ENCODE assay signal across 25 cellular contexts in genomic region chr5:117788596-117788995, GRCh38.
A peak's percentile ranks its signal among the peaks of the same experiment; 100 is the strongest.
DNase-seq lines count a peak whose midpoint lies in the region; TF ChIP-seq lines count a peak whose summit lies in the region.
"Had no signal": no experiment of that assay in that cellular context is flagged by ENCODE, and none has a peak within 500 bp of the region (broad histone marks: within the 10 kb centered on the region; RNA-seq: fewer than 3 reads in every experiment).

No MANE protein-coding gene starts in this region.

- H4K20me1 ChIP-seq in OCI-LY3 (ENCODE audit: insufficient read depth, low read length) (no peaks in the 10 kb centered on the region), smooth muscle cell (ENCODE audit: low read depth) (no peaks in the 10 kb centered on the region), OCI-LY7 (ENCODE audit: insufficient read depth, low read length) (no peaks in the 10 kb centered on the region)

- no peak overlapping the region for H3K4me3 ChIP-seq in OCI-LY3 (ENCODE audit: low read length)
- H3K4me3 ChIP-seq in smooth muscle cell = no peak overlapping the region
- H3K4me3 ChIP-seq in OCI-LY7 (ENCODE audit: low read depth, low read length, poor library complexity, severe bottlenecking) = no peak overlapping the region
- H3K4me3 ChIP-seq: cardiac muscle cell, heart left ventricle, spleen, testis, vagina had no signal

- H2AFZ ChIP-seq in OCI-LY3 (ENCODE audit: low read depth, low read length) (no peak overlapping the region), smooth muscle cell (ENCODE audit: low read depth) (peak overlapping the region; percentile 18), OCI-LY7 (ENCODE audit: low read length) (no peak overlapping the region)

- POLR2A ChIA-PET in OCI-LY7 (lab: Charles Lee) = no interaction called here

- H3K9ac ChIP-seq in OCI-LY3 (ENCODE audit: low read length) (no peak overlapping the region), smooth muscle cell (ENCODE audit: low read depth) (no peak overlapping the region)

- intact Hi-C loops in OCI-LY7 (cut with micrococcal nuclease; ENCODE audit: unreplicated experiment) = no loop called here

- no peaks in the 10 kb centered on the region for H3K27me3 ChIP-seq in OCI-LY3 (ENCODE audit: low read depth, low read length)
- H3K27me3 ChIP-seq in smooth muscle cell (ENCODE audit: low read depth) = no peaks in the 10 kb centered on the region
- H3K27me3 ChIP-seq: cardiac muscle cell, heart left ventricle, spleen, testis, vagina had no signal

- H3F3A ChIP-seq in smooth muscle cell (ENCODE audit: low read depth) = no peaks in the 10 kb centered on the region

- peak; percentile 39 for DNase-seq in HCEC 1CT
- peak; percentile 41 for DNase-seq in foreskin melanocyte
- DNase-seq in smooth muscle cell (lab: John Stamatoyannopoulos, UW; ENCODE audit: unreplicated experiment) = no peak
- DNase-seq in NCI-H510A (lab: John Stamatoyannopoulos, UW) = no peak
- no peak for DNase-seq in NCI-H226
- no peak for DNase-seq in OCI-LY7 (ENCODE audit: low spot score)
- DNase-seq: activated B cell treated with CpG ODN at 0.5 μM for 24 hours; activated CD4-positive, alpha-beta T cell treated with anti-CD3 and anti-CD28 coated beads, Interleukin-2, amount 50 U/mL, for 4 hours; activated CD8-positive, alpha-beta memory T cell treated with anti-CD3 and anti-CD28 coated beads, Interleukin-2, amount 50 U/mL, for 4 hours; aorta; CD4-positive, alpha-beta T cell; dermis blood vessel endothelial cell; DMS153; GDM1; heart left ventricle; NCI-H1694; NCI-H774; OCI-M1; retina; spleen; stimulated activated CD4-positive, alpha-beta T cell treated with anti-CD3 and anti-CD28 coated beads, Interleukin-2, amount 100 ng/mL, for 48 hours; testis had no signal

- CTCF ChIA-PET in OCI-LY7 (lab: Charles Lee; ENCODE audit: unreplicated experiment) = no interaction called here

- no peaks in the 10 kb centered on the region for H3K36me3 ChIP-seq in OCI-LY3 (replicated peaks; ENCODE audit: low read depth, low read length)
- no peaks in the 10 kb centered on the region for H3K36me3 ChIP-seq in smooth muscle cell (ENCODE audit: low read depth)
- H3K36me3 ChIP-seq in OCI-LY7 (ENCODE audit: insufficient read depth, low read length) = no peaks in the 10 kb centered on the region
- H3K36me3 ChIP-seq: cardiac muscle cell, heart left ventricle, spleen, vagina had no signal

- H3K9me2 ChIP-seq in OCI-LY7 (ENCODE audit: insufficient read depth, low read length) = no peaks in the 10 kb centered on the region

- H3K4me1 ChIP-seq in OCI-LY3 (ENCODE audit: low read length) = peaks cover 9% of the 10 kb centered on the region
- H3K4me1 ChIP-seq in smooth muscle cell (ENCODE audit: low read depth) = no peaks in the 10 kb centered on the region
- H3K4me1 ChIP-seq in OCI-LY7 (ENCODE audit: insufficient read depth, low read length, poor library complexity, severe bottlenecking) = no peaks in the 10 kb centered on the region
- H3K4me1 ChIP-seq: heart left ventricle, spleen, testis, vagina had no signal

- BruUV-seq in OCI-LY7 (replicated peaks; lab: Mats Ljungman, UMichigan) = no TSS peak

- H3K4me2 ChIP-seq in OCI-LY3 (ENCODE audit: low read length) = no peak overlapping the region
- no peak overlapping the region for H3K4me2 ChIP-seq in smooth muscle cell
- H3K4me2 ChIP-seq in OCI-LY7 (ENCODE audit: low read length) = no peak overlapping the region

- WGBS in smooth muscle cell (ENCODE audit: low lambda C conversion rate) = 45% methylated on average over 2 of the region's 2 CpGs

- H3K9me3 ChIP-seq in OCI-LY3 (ENCODE audit: insufficient read depth, low read length) = no peaks in the 10 kb centered on the region
- no peaks in the 10 kb centered on the region for H3K9me3 ChIP-seq in smooth muscle cell (replicated peaks; ENCODE audit: low read depth)
- no peaks in the 10 kb centered on the region for H3K9me3 ChIP-seq in OCI-LY7 (ENCODE audit: low read length)
- H3K9me3 ChIP-seq: heart left ventricle, spleen, testis, vagina had no signal

- H3K79me2 ChIP-seq in OCI-LY3 (ENCODE audit: low read length) (no peaks in the 10 kb centered on the region), smooth muscle cell (ENCODE audit: low read depth) (no peaks in the 10 kb centered on the region), OCI-LY7 (ENCODE audit: insufficient read depth, low read depth, low read length) (no peaks in the 10 kb centered on the region)

- TF ChIP-seq CTCF in OCI-LY3 (IDR thresholded peaks at IDR 0.05; ENCODE audit: low read depth, low read length) = peak; percentile 38
- no peak for TF ChIP-seq CTCF in smooth muscle cell (IDR thresholded peaks at IDR 0.05; ENCODE audit: borderline replicate concordance, insufficient read depth, poor library complexity, severe bottlenecking)
- TF ChIP-seq CTCF in OCI-LY7 (conservative IDR thresholded peaks at IDR 0.05; ENCODE audit: low read length) = no peak

- H3K27ac ChIP-seq in OCI-LY3 (ENCODE audit: low read length) (no peak overlapping the region), smooth muscle cell (ENCODE audit: low read depth) (no peak overlapping the region), OCI-LY7 (ENCODE audit: low read depth, low read length, poor library complexity, severe bottlenecking) (no peak overlapping the region)
- H3K27ac ChIP-seq: cardiac muscle cell, heart left ventricle, spleen, testis, vagina had no signal

Comparison
In these comparisons a context has a peak if more than half of its experiments do, and no peak if none do; other contexts are left out.
1. DNase-seq: peak in HCEC 1CT (single experiment) and foreskin melanocyte (single experiment); none in smooth muscle cell (single experiment), NCI-H510A (single experiment), NCI-H226 (single experiment) and OCI-LY7 (single experiment).